8 cellular contexts compared by ENCODE assay signal in genomic region chr6:912871-913663, GRCh38.
DNase-seq lines count a peak whose midpoint lies in the region; ATAC-seq and TF ChIP-seq lines count a peak whose summit lies in the region.

No MANE protein-coding gene starts in this region.

- H3K4me1 ChIP-seq in liver (ENCODE audit: control insufficient read depth in 4 of 4, insufficient read depth in 4 of 4, low read length in 3 of 4) = peaks cover 0 to 4% (median 1%) of the 10 kb centered on the region in 4 donors

- H3K27me3 Mint-ChIP-seq in activated CD8-positive, alpha-beta T cell treated with anti-CD3 and anti-CD28 coated beads, Interleukin-2, amount 10 ng/mL, durations not matched to agents 7 days and 5 days (ENCODE audit: low read depth) = peaks cover 9% of the 10 kb centered on the region

- CTCF ChIA-PET in BJ (lab: Yijun Ruan, JAX) = interaction anchor here (0.6 to 4.3 kb wide), 39 partner anchors 8 to 524 kb away, joined by 3 to 28 read pairs (median 3); partner anchors contain the start of gene FOXQ1
- CTCF ChIA-PET in activated CD8-positive, alpha-beta T cell treated with anti-CD3 and anti-CD28 coated beads, Interleukin-2, amount 10 ng/mL, durations not matched to agents 7 days and 5 days (lab: Charles Lee) = no interaction called here

- H3K9me3 Mint-ChIP-seq in activated CD8-positive, alpha-beta T cell treated with anti-CD3 and anti-CD28 coated beads, Interleukin-2, amount 10 ng/mL, durations not matched to agents 7 days and 5 days (ENCODE audit: insufficient read depth) = no peaks in the 10 kb centered on the region

- H3K27me3 ChIP-seq in BJ (ENCODE audit: control insufficient read depth, insufficient read depth, low read length) = peaks cover 8% of the 10 kb centered on the region
- no peaks in the 10 kb centered on the region for H3K27me3 ChIP-seq in liver (ENCODE audit: control insufficient read depth in 4 of 4, insufficient read depth in 4 of 4, low read length in 3 of 4)

- H3K27ac Mint-ChIP-seq in activated CD8-positive, alpha-beta T cell treated with anti-CD3 and anti-CD28 coated beads, Interleukin-2, amount 10 ng/mL, durations not matched to agents 7 days and 5 days = no peak overlapping the region

- no peak for DNase-seq in BJ (ENCODE audit: low read depth)
- peak; percentile 16 for DNase-seq in HK-2 (ENCODE audit: unreplicated experiment)
- peak; percentile 51 for DNase-seq in astrocyte of the hippocampus (ENCODE audit: low read depth, low spot score)
- no peak for DNase-seq in stimulated activated CD4-positive, alpha-beta T cell treated with anti-CD3 and anti-CD28 coated beads, Interleukin-15, amount 100 ng/mL, for 24 hours
- DNase-seq in activated T-cell treated with anti-CD3 and anti-CD28 coated beads, Interleukin-2, amount 50 U/mL, for 48 hours = no peak
- DNase-seq in activated CD8-positive, alpha-beta T cell treated with anti-CD3 and anti-CD28 coated beads, Interleukin-2, amount 10 ng/mL, durations not matched to agents 7 days and 5 days = no peak

- peak; percentile 78 for TF ChIP-seq CTCF in BJ (IDR thresholded peaks at IDR 0.05; ENCODE audit: insufficient read depth, low read depth, low read length)
- TF ChIP-seq CTCF in liver (IDR thresholded peaks at IDR 0.05; ENCODE audit: low read depth, low read length, missing input control) = peak; percentile 60

- H3K9me3 ChIP-seq in liver (ENCODE audit: control insufficient read depth in 4 of 4, low read length in 3 of 4) = no peaks in the 10 kb centered on the region

- TF ChIP-seq RAD21 in liver (IDR thresholded peaks at IDR 0.05) = peak; percentile 68 to 76

- no peaks in the 10 kb centered on the region for H3K4me1 Mint-ChIP-seq in activated CD8-positive, alpha-beta T cell treated with anti-CD3 and anti-CD28 coated beads, Interleukin-2, amount 10 ng/mL, durations not matched to agents 7 days and 5 days (ENCODE audit: low read depth)

- POLR2A ChIA-PET in BJ (lab: Charles Lee) = interaction anchor here (0.6 kb wide), 1 partner anchor 226 kb away, joined by 3 read pairs; no protein-coding TSS in a partner anchor
- POLR2A ChIA-PET in activated CD8-positive, alpha-beta T cell treated with anti-CD3 and anti-CD28 coated beads, Interleukin-2, amount 10 ng/mL, durations not matched to agents 7 days and 5 days (lab: Charles Lee) = no interaction called here

- H3K4me3 ChIP-seq in BJ (ENCODE audit: low read depth, low read length) = no peak overlapping the region
- H3K4me3 ChIP-seq in liver (ENCODE audit: low read depth in 1 of 3, low read length in 3 of 3) = no peak overlapping the region

- H3K4me3 Mint-ChIP-seq in activated CD8-positive, alpha-beta T cell treated with anti-CD3 and anti-CD28 coated beads, Interleukin-2, amount 10 ng/mL, durations not matched to agents 7 days and 5 days = no peak overlapping the region

- no peak overlapping the region for H3K27ac ChIP-seq in liver (ENCODE audit: low read depth in 1 of 2, low read length in 2 of 2)

- no peaks in the 10 kb centered on the region for H3K36me3 Mint-ChIP-seq in activated CD8-positive, alpha-beta T cell treated with anti-CD3 and anti-CD28 coated beads, Interleukin-2, amount 10 ng/mL, durations not matched to agents 7 days and 5 days (ENCODE audit: low read depth)

- no peak overlapping the region for H3K9ac ChIP-seq in liver (ENCODE audit: low read depth in 1 of 2, low read length in 2 of 2)

- H3K36me3 ChIP-seq in BJ (ENCODE audit: control insufficient read depth, insufficient read depth, low read length) (no peaks in the 10 kb centered on the region), liver (ENCODE audit: control insufficient read depth in 4 of 4, insufficient read depth in 3 of 4, low read depth in 1 of 4, low read length in 3 of 4) (no peaks in the 10 kb centered on the region)

- 16% methylated on average over 13 of the region's 13 CpGs for WGBS in liver

- ATAC-seq in activated CD8-positive, alpha-beta T cell treated with anti-CD3 and anti-CD28 coated beads, Interleukin-2, amount 10 ng/mL, durations not matched to agents 7 days and 5 days = no peak
- no peak; the same call in 2 of the 3 replicates for ATAC-seq in SK-N-SH treated with all-trans-retinoic acid at 6 μM for 48 hours

TF ChIP-seq in liver, 16 proteins besides CTCF, POLR2A, EP300 and RAD21:
- TF ChIP-seq RXRA (IDR thresholded peaks at IDR 0.05) (no peak), YY1 (IDR thresholded peaks at IDR 0.05) (no peak), TAF1 (conservative IDR thresholded peaks at IDR 0.05) (no peak), FOXA1 (IDR thresholded peaks at IDR 0.05) (no peak), ZBTB33 (IDR thresholded peaks at IDR 0.05) (no peak), EGR1 (IDR thresholded peaks at IDR 0.05; ENCODE audit: low read depth in 2 of 2) (no peak), ATF3 (IDR thresholded peaks at IDR 0.05) (no peak), HNF4A (conservative IDR thresholded peaks at IDR 0.05) (no peak), JUND (IDR thresholded peaks at IDR 0.05) (no peak), FOXA2 (IDR thresholded peaks at IDR 0.05) (no peak), HNF4G (IDR thresholded peaks at IDR 0.05) (no peak), MAX (IDR thresholded peaks at IDR 0.05) (no peak), GABPA (IDR thresholded peaks at IDR 0.05 in 1 of 2, conservative IDR thresholded peaks at IDR 0.05 in 1 of 2) (no peak)

TF ChIP-seq in SK-N-SH treated with all-trans-retinoic acid at 6 μM for 48 hours, 23 proteins besides CTCF, POLR2A, EP300 and RAD21:
- TF ChIP-seq GLIS3 (CRISPR knock-in tag; IDR thresholded peaks at IDR 0.05) = no peak

Comparison
In these comparisons a context has a peak if more than half of its experiments do, and no peak if none do; other contexts are left out.
1. DNase-seq: peak in HK-2 (single experiment) and astrocyte of the hippocampus (single experiment); none in BJ (single experiment), stimulated activated CD4-positive, alpha-beta T cell treated with anti-CD3 and anti-CD28 coated beads, Interleukin-15, amount 100 ng/mL, for 24 hours (single experiment), activated T-cell treated with anti-CD3 and anti-CD28 coated beads, Interleukin-2, amount 50 U/mL, for 48 hours (0 of 2) and activated CD8-positive, alpha-beta T cell treated with anti-CD3 and anti-CD28 coated beads, Interleukin-2, amount 10 ng/mL, durations not matched to agents 7 days and 5 days (single experiment).